Comparison of ENCODE assay signal across 18 cellular contexts in the genomic region with DNA sequence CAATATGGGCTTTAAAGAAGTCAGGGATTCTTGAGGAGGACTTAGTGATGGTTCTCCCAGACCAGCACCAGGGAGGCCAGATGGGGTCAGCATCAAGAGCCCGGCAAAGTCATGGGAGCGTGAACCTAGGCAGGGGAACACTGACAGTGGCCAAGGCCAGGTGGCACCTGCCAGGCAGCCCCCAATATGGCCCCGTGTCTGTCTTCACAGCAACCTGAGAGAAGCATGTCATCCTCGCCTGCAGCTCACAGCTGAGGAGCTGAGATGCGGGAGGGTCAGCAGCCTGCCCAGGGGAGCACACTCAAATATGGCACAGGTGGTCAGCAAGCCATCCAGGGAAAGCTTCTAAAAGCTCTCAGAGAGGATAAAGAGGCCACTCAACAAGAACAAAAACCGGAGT.
"Had no signal": no experiment of that assay in that cellular context is flagged by ENCODE, and none has a peak within 500 bp of the region (broad histone marks: within the 10 kb centered on the region; RNA-seq: fewer than 3 reads in every experiment).

No MANE protein-coding gene starts in this region.

- H3K4me2 ChIP-seq: hepatocyte had no signal

- H3K79me2 ChIP-seq: hepatocyte had no signal

- H3K36me3 ChIP-seq: sigmoid colon, thoracic aorta, transverse colon had no signal

- H2AFZ ChIP-seq: hepatocyte had no signal

- H3K4me3 ChIP-seq: hepatocyte, lung, sigmoid colon, skin epidermis, thoracic aorta, transverse colon had no signal

- H3K9me3 ChIP-seq: thoracic aorta had no signal

- H3K27me3 ChIP-seq: hepatocyte, sigmoid colon, transverse colon had no signal

- H3K27ac ChIP-seq: foreskin keratinocyte, hepatocyte, sigmoid colon, skin epidermis, thoracic aorta, transverse colon had no signal

- DNase-seq: endodermal cell; erythroblast; foreskin keratinocyte; left colon; left ventricle myocardium superior; mesenchymal stem cell; naive B cell; sigmoid colon; stimulated activated CD4-positive, alpha-beta T cell treated with anti-CD3 and anti-CD28 coated beads, Interleukin-2, amount 100 ng/mL, for 24 hours; stimulated activated CD4-positive, alpha-beta T cell treated with anti-CD3 and anti-CD28 coated beads, Interleukin-4, amount 100 ng/mL, for 4 hours; stimulated activated naive B cell treated with anti-CD40 and anti-IgM and Interleukin-4, amounts not matched to agents 10 μg/mL and 1 μg/mL and 100 μg/mL, for 72 hours; stimulated activated naive CD8-positive, alpha-beta T cell treated with anti-CD3 and anti-CD28 coated beads, Interleukin-15, amount 100 ng/mL, for 72 hours; substantia nigra; transverse colon had no signal

- H3K4me1 ChIP-seq: foreskin keratinocyte, transverse colon had no signal
